ENCODE assay signal across 8 cellular contexts in genomic region chr2:95043300-95043786, GRCh38. TPM values are rescaled to one million over a fixed set of nuclear protein-coding genes. Genes with fewer than 3 reads are reported as not detected.
DNase-seq lines count a peak whose midpoint lies in the region; ATAC-seq lines count a peak whose summit lies in the region.

No MANE protein-coding gene starts in this region.

- DNase-seq in AG08396 (ENCODE audit: low spot score), result peak; percentile 96
- DNase-seq in NCI-H226, result peak; percentile 48
- DNase-seq in dedifferentiated amniotic fluid mesenchymal stem cell (ENCODE audit: extremely low spot score), result peak; percentile 61
- DNase-seq in mucosa of gallbladder (ENCODE audit: low spot score), result peak; percentile 63
- no peak for DNase-seq in ecto neural progenitor cell (ENCODE audit: low spot score)
- no peak for DNase-seq in NCI-H526 treated with DMSO at 0.1 percent for 48 hours (lab: John Stamatoyannopoulos, UW)
- DNase-seq in HuH-7 (ENCODE audit: low spot score), result no peak

- peak; percentile 45 for ATAC-seq in GM21360 (IDR thresholded peaks at IDR 0.05; ENCODE audit: unreplicated experiment)

RNA-seq across cellular contexts. Expression of gene MAL, which starts 17.8 kb away (rescaled TPM):
- total RNA-seq in mucosa of gallbladder, result 2.9 TPM

Comparison
In these comparisons a context has a peak if more than half of its experiments do, and no peak if none do; other contexts are left out.
1. DNase-seq: peak in AG08396 (single experiment), NCI-H226 (single experiment), dedifferentiated amniotic fluid mesenchymal stem cell (single experiment) and mucosa of gallbladder (single experiment); none in ecto neural progenitor cell (single experiment), NCI-H526 treated with DMSO at 0.1 percent for 48 hours (single experiment) and HuH-7 (single experiment).